ENCODE assay signal across 21 cellular contexts in genomic region chrX:16578218-16578617, GRCh38.
DNase-seq lines count a peak whose midpoint lies in the region; ATAC-seq and TF ChIP-seq lines count a peak whose summit lies in the region.
"Had no signal": no experiment of that assay in that cellular context is flagged by ENCODE, and none has a peak within 500 bp of the region (broad histone marks: within the 10 kb centered on the region; RNA-seq: fewer than 3 reads in every experiment).

No MANE protein-coding gene starts in this region.

- H3K4me3 Mint-ChIP-seq in nephron progenitor cell: no peak overlapping the region
- H3K4me3 Mint-ChIP-seq: central memory CD8-positive, alpha-beta T cell; T-helper 17 cell had no signal

- H3K27ac Mint-ChIP-seq in nephron progenitor cell: peak overlapping the region; percentile 85
- H3K27ac Mint-ChIP-seq: naive thymus-derived CD4-positive, alpha-beta T cell; T-helper 17 cell had no signal

- DNase-seq in GM03348 (ENCODE audit: low spot score): peak; percentile 7
- DNase-seq in RKO (ENCODE audit: low spot score): peak; percentile 9
- peak; percentile 74 for DNase-seq in fibroblast of mammary gland (ENCODE audit: low read depth)
- DNase-seq in nephron progenitor cell: no peak
- DNase-seq in kidney glomerular epithelial cell (lab: John Stamatoyannopoulos, UW): no peak
- DNase-seq: activated CD4-positive, CD25-positive, alpha-beta regulatory T cell; head of caudate nucleus; Kasumi-1; left ventricle myocardium superior; naive thymus-derived CD4-positive, alpha-beta T cell; NCI-H146; NCI-H2227 treated with DMSO at 0.1 percent for 48 hours; SHP77; spleen; T-helper 17 cell had no signal

- peaks cover 57% of the 10 kb centered on the region for H3K9me3 Mint-ChIP-seq in nephron progenitor cell
- H3K9me3 Mint-ChIP-seq: central memory CD8-positive, alpha-beta T cell had no signal

- peaks cover 70% of the 10 kb centered on the region for H3K36me3 Mint-ChIP-seq in nephron progenitor cell (ENCODE audit: low read depth)

- TF ChIP-seq CTCF in fibroblast of mammary gland (conservative IDR thresholded peaks at IDR 0.05; ENCODE audit: control insufficient read depth, insufficient read depth, low read depth, low read length) (no peak), nephron progenitor cell (IDR thresholded peaks at IDR 0.05) (no peak)

- ATAC-seq in GM18511 (IDR thresholded peaks at IDR 0.05; ENCODE audit: unreplicated experiment) (no peak), HG02970 (IDR thresholded peaks at IDR 0.05; ENCODE audit: low FRiP score, unreplicated experiment) (no peak), GM21360 (IDR thresholded peaks at IDR 0.05; ENCODE audit: unreplicated experiment) (no peak)
- ATAC-seq: left ventricle myocardium superior; naive thymus-derived CD4-positive, alpha-beta T cell; T-helper 17 cell had no signal

- H3K4me1 Mint-ChIP-seq in nephron progenitor cell: peaks cover 31% of the 10 kb centered on the region
- H3K4me1 Mint-ChIP-seq: central memory CD8-positive, alpha-beta T cell; T-helper 17 cell had no signal

- no peak overlapping the region for H3K4me3 ChIP-seq in fibroblast of mammary gland (ENCODE audit: control insufficient read depth, low read depth, low read length)
- H3K4me3 ChIP-seq: spleen, tibial nerve had no signal

- H3K27me3 Mint-ChIP-seq in nephron progenitor cell (ENCODE audit: low read depth, poor library complexity): no peaks in the 10 kb centered on the region
- H3K27me3 Mint-ChIP-seq: central memory CD8-positive, alpha-beta T cell; naive thymus-derived CD4-positive, alpha-beta T cell; progenitor cell of endocrine pancreas; T-helper 17 cell had no signal

Comparison
In these comparisons a context has a peak if more than half of its experiments do, and no peak if none do; other contexts are left out.
1. DNase-seq: peak in GM03348 (single experiment), RKO (single experiment) and fibroblast of mammary gland (single experiment); none in nephron progenitor cell (single experiment) and kidney glomerular epithelial cell (single experiment).